In genomic region chr2:145140658-145141057, GRCh38 we compare ENCODE assay signal across 28 cellular contexts.
"Had no signal": no experiment of that assay in that cellular context is flagged by ENCODE, and none has a peak within 500 bp of the region (broad histone marks: within the 10 kb centered on the region; RNA-seq: fewer than 3 reads in every experiment).

No MANE protein-coding gene starts in this region.

- DNase-seq: natural killer cell; occipital lobe; ovary; posterior cingulate gyrus; psoas muscle; right cardiac atrium; spleen; stimulated activated CD4-positive, alpha-beta T cell treated with anti-CD3 and anti-CD28 coated beads, Interleukin-12 subunit alpha, Interleukin-12 subunit beta, amount 100 ng/mL, for 4 hours; stimulated activated CD4-positive, alpha-beta T cell treated with anti-CD3 and anti-CD28 coated beads, Interleukin-1b, Interleukin-23, amount 100 ng/mL, for 48 hours; stimulated activated CD4-positive, alpha-beta T cell treated with anti-CD3 and anti-CD28 coated beads, Interleukin-4, amount 100 ng/mL, for 1 hour; stimulated activated CD4-positive, alpha-beta T cell treated with anti-CD3 and anti-CD28 coated beads, Interleukin-4, amount 100 ng/mL, for 4 hours; stimulated activated CD8-positive, alpha-beta memory T cell treated with anti-CD3 and anti-CD28 coated beads, Interleukin-4, amount 100 ng/mL, for 48 hours; stimulated activated naive CD4-positive, alpha-beta T cell; stimulated activated naive CD8-positive, alpha-beta T cell treated with anti-CD3 and anti-CD28 coated beads, Interleukin-15, amount 100 ng/mL, for 72 hours; stimulated activated naive CD8-positive, alpha-beta T cell treated with anti-CD3 and anti-CD28 coated beads, Interleukin-15, Interleukin-2, amounts not matched to agents 100 U/mL and 50 U/mL, for 24 hours; substantia nigra; testis; tibial artery; transverse colon; upper lobe of right lung; uterus had no signal

- H3K4me2 ChIP-seq: neural progenitor cell, smooth muscle cell had no signal

- H3K4me1 ChIP-seq: neural progenitor cell, parathyroid adenoma, psoas muscle, spleen, suprapubic skin, testis, tibial artery, transverse colon, upper lobe of right lung, uterus had no signal

- H3K4me3 ChIP-seq: neural progenitor cell, ovary, psoas muscle, skin epidermis, smooth muscle cell, spleen, suprapubic skin, testis, tibial artery, transverse colon, upper lobe of right lung, uterus had no signal

- H2AFZ ChIP-seq: neural progenitor cell, parathyroid adenoma had no signal

- ATAC-seq: natural killer cell; psoas muscle; right cardiac atrium; sciatic nerve; stimulated activated memory B cell treated with anti-CD40 and anti-IgM and Interleukin-4, amounts not matched to agents 10 μg/mL and 1 μg/mL and 100 μg/mL, for 72 hours; stimulated activated naive CD8-positive, alpha-beta T cell treated with anti-CD3 and anti-CD28 coated beads, Interleukin-15, amount 100 ng/mL, for 72 hours; stimulated activated naive CD8-positive, alpha-beta T cell treated with anti-CD3 and anti-CD28 coated beads, Interleukin-15, Interleukin-2, amounts not matched to agents 100 U/mL and 50 U/mL, for 24 hours; upper lobe of right lung had no signal

- H3K9me3 ChIP-seq: ovary, psoas muscle, spleen, suprapubic skin, testis, tibial artery, transverse colon, upper lobe of right lung, uterus had no signal

- H3K79me2 ChIP-seq: parathyroid adenoma had no signal

- H3K27me3 ChIP-seq: neural progenitor cell, ovary, spleen, suprapubic skin, testis, tibial artery, transverse colon, upper lobe of right lung, uterus had no signal

- H3K9ac ChIP-seq: neural progenitor cell, parathyroid adenoma had no signal

- H3K27ac ChIP-seq: neural progenitor cell, ovary, parathyroid adenoma, psoas muscle, skin epidermis, spleen, suprapubic skin, testis, tibial artery, transverse colon, upper lobe of right lung, uterus had no signal

- H3K36me3 ChIP-seq: neural progenitor cell, ovary, spleen, suprapubic skin, tibial artery, transverse colon, upper lobe of right lung, uterus had no signal
